8 cellular contexts compared by ENCODE assay signal in genomic region chr1:110339040-110339426, GRCh38.
DNase-seq lines count a peak whose midpoint lies in the region; ATAC-seq lines count a peak whose summit lies in the region.

Gene RBM15 (plus strand): TSS chr1:110339377. CDS start chr1:110339406, 29 bp downstream.

- peak; percentile 60 for ATAC-seq in GM19025 (IDR thresholded peaks at IDR 0.05; ENCODE audit: low read depth, unreplicated experiment)
- ATAC-seq in HG03342 (IDR thresholded peaks at IDR 0.05; ENCODE audit: unreplicated experiment), result peak; percentile 72

- DNase-seq in AG08395 (ENCODE audit: low spot score) (peak; percentile 99), NCI-H345 (lab: John Stamatoyannopoulos, UW) (peak; percentile 100), cerebellar cortex (ENCODE audit: low spot score) (peak; percentile 100), iris pigment epithelial cell (ENCODE audit: low read depth) (peak; percentile 100)
- DNase-seq in activated CD4-positive, CD25-positive, alpha-beta regulatory T cell (lab: John Stamatoyannopoulos, UW), result peak; percentile 85 to 91 (median 90)
- DNase-seq in stimulated activated CD4-positive, alpha-beta T cell treated with anti-CD3 and anti-CD28 coated beads, Interleukin-12 subunit alpha, Interleukin-12 subunit beta, amount 100 ng/mL, for 24 hours (ENCODE audit: low read depth in 2 of 2), result peak; percentile 89 to 94

Comparison
In these comparisons a context has a peak if more than half of its experiments do, and no peak if none do; other contexts are left out.
1. Peak in every context shown above with its lines: DNase-seq and ATAC-seq.